8 cellular contexts compared by ENCODE assay signal in the genomic region with DNA sequence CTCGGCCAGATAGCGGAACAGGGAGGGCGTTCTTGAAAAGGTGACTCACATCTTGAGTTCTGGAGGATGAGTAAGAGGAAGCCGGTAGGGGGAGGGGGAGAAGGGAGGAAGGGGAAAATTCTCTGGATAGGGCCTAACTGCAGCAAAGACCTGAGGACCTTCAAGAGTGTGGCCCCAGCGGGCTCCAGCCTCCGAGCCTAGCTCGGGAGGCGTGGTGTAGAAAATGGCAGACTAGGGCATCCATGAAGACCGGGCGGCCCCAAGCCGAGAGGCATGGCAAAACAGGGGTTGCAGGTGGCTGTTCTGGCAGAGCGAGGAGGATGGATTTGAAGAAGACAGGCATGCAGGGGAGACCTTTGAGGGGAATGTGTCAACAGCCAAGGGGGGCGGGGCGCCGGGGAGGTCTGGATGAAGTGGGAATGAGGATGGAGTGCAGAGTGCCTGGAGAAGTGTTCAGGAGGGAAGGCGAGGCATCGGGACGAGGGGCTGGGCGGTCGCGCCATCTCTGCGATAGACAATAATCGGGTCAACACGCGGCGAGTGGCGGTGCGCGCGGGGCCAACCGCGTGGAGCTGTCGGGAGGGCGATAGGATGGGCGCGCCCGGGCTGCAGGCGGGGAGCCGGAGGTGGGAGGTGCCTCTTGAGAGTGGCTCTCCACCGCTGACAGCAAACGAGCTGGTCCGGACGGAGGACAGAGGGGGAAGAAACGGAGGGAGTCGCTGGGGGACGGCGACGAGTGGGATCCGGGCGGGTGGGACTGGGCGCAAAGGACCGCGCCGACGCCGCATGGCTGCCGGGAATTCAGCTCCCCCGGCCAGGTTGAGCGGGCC. TPM values are rescaled to one million over a fixed set of nuclear protein-coding genes. Genes with fewer than 3 reads are reported as not detected.
DNase-seq lines count a peak whose midpoint lies in the region; ATAC-seq lines count a peak whose summit lies in the region.

No MANE protein-coding gene starts in this region.

- H3K36me3 Mint-ChIP-seq in naive thymus-derived CD4-positive, alpha-beta T cell: peaks cover 0 to 3% (median 0%) of the 10 kb centered on the region in 5 donors

- H3K27me3 ChIP-seq in naive thymus-derived CD4-positive, alpha-beta T cell (ENCODE audit: control insufficient read depth in 2 of 2, insufficient read depth in 2 of 2, low read length in 2 of 2): peaks cover 0 to 4% of the 10 kb centered on the region in 2 donors

- POLR2A ChIA-PET in naive thymus-derived CD4-positive, alpha-beta T cell (lab: Charles Lee): interaction anchor here (0.7 kb wide), 1 partner anchor 71 kb away, joined by 3 read pairs; no protein-coding TSS in a partner anchor

- peaks cover 0 to 6% (median 0%) of the 10 kb centered on the region in 11 donors for H3K9me3 Mint-ChIP-seq in naive thymus-derived CD4-positive, alpha-beta T cell
- no peaks in the 10 kb centered on the region for H3K9me3 Mint-ChIP-seq in stimulated activated naive CD8-positive, alpha-beta T cell treated with anti-CD3 and anti-CD28 coated beads, Interleukin-15, amount 100 ng/mL, for 72 hours

- peaks cover 12 to 14% of the 10 kb centered on the region in 2 donors for H3K4me1 ChIP-seq in naive thymus-derived CD4-positive, alpha-beta T cell (ENCODE audit: control insufficient read depth in 2 of 2, insufficient read depth in 2 of 2, low read length in 2 of 2)

- DNase-seq in NOMO-1 treated with dmso at 0.1 percent for 144 hours (lab: John Stamatoyannopoulos, UW; ENCODE audit: unreplicated experiment) (peak; percentile 78), activated T-cell treated with anti-CD3 and anti-CD28 coated beads for 4 hours (peak; percentile 49), NCI-H1694 (lab: John Stamatoyannopoulos, UW) (no peak)
- DNase-seq in naive thymus-derived CD4-positive, alpha-beta T cell: peak in 8 of 9 donors; percentile 1 to 62 (median 22)
- DNase-seq in stimulated activated naive CD8-positive, alpha-beta T cell treated with anti-CD3 and anti-CD28 coated beads, Interleukin-15, amount 100 ng/mL, for 72 hours: peak; percentile 70 to 75

- no peaks in the 10 kb centered on the region for H3K36me3 ChIP-seq in naive thymus-derived CD4-positive, alpha-beta T cell (ENCODE audit: control insufficient read depth in 2 of 3, insufficient read depth in 3 of 3, low read length in 3 of 3)

- H3K27ac Mint-ChIP-seq in naive thymus-derived CD4-positive, alpha-beta T cell: peak overlapping the region in 5 of 9 donors; percentile 49 to 91 (median 81)
- H3K27ac Mint-ChIP-seq in stimulated activated naive CD8-positive, alpha-beta T cell treated with anti-CD3 and anti-CD28 coated beads, Interleukin-15, amount 100 ng/mL, for 72 hours: peak overlapping the region; percentile 64 to 95

- H3K27ac ChIP-seq in naive thymus-derived CD4-positive, alpha-beta T cell (ENCODE audit: low read depth, low read length): no peak overlapping the region

- ATAC-seq in GM18502 (IDR thresholded peaks at IDR 0.05; ENCODE audit: poor library complexity, unreplicated experiment) (peak; percentile 31), esophagus mucosa (peak; percentile 53), GM18870 (IDR thresholded peaks at IDR 0.05; ENCODE audit: unreplicated experiment) (no peak)
- peak; percentile 60 for ATAC-seq in naive thymus-derived CD4-positive, alpha-beta T cell
- ATAC-seq in stimulated activated naive CD8-positive, alpha-beta T cell treated with anti-CD3 and anti-CD28 coated beads, Interleukin-15, amount 100 ng/mL, for 72 hours: peak; percentile 73

- peak overlapping the region; percentile 64 to 97 (median 83) for H3K4me3 Mint-ChIP-seq in naive thymus-derived CD4-positive, alpha-beta T cell
- H3K4me3 Mint-ChIP-seq in stimulated activated naive CD8-positive, alpha-beta T cell treated with anti-CD3 and anti-CD28 coated beads, Interleukin-15, amount 100 ng/mL, for 72 hours: peak overlapping the region; percentile 84 to 90

- H3K27me3 Mint-ChIP-seq in naive thymus-derived CD4-positive, alpha-beta T cell: peaks cover 14 to 35% (median 19%) of the 10 kb centered on the region in 5 donors
- peaks cover 45% of the 10 kb centered on the region for H3K27me3 Mint-ChIP-seq in stimulated activated naive CD8-positive, alpha-beta T cell treated with anti-CD3 and anti-CD28 coated beads, Interleukin-15, amount 100 ng/mL, for 72 hours

- H3K4me1 Mint-ChIP-seq in naive thymus-derived CD4-positive, alpha-beta T cell: peaks cover 16 to 32% (median 20%) of the 10 kb centered on the region in 7 donors
- peaks cover 45% of the 10 kb centered on the region for H3K4me1 Mint-ChIP-seq in stimulated activated naive CD8-positive, alpha-beta T cell treated with anti-CD3 and anti-CD28 coated beads, Interleukin-15, amount 100 ng/mL, for 72 hours

- peak overlapping the region; percentile 55 for H3K4me3 ChIP-seq in naive thymus-derived CD4-positive, alpha-beta T cell (ENCODE audit: low read length)

- CTCF ChIA-PET in naive thymus-derived CD4-positive, alpha-beta T cell (lab: Charles Lee): interaction anchor here (1.0 to 4.3 kb wide), 9 partner anchors 67 to 423 kb away, joined by 3 to 49 read pairs (median 3); no protein-coding TSS in a partner anchor

- intact Hi-C loops in naive thymus-derived CD4-positive, alpha-beta T cell (cut with micrococcal nuclease): loop anchor here (2.0 to 10.0 kb wide), 4 partner anchors 117 to 320 kb away; partner anchors contain the start of genes PHF21A (in 2 of the 2) and PEX16 (in 1 of the 2)

- no peaks in the 10 kb centered on the region for H3K9me3 ChIP-seq in naive thymus-derived CD4-positive, alpha-beta T cell (ENCODE audit: control insufficient read depth in 2 of 3, low read length in 3 of 3)

RNA-seq across cellular contexts. Expression of gene CREB3L1, which starts 40.0 kb away (rescaled TPM):
- total RNA-seq in esophagus mucosa: 0.64 TPM
- total RNA-seq in naive thymus-derived CD4-positive, alpha-beta T cell: not detected
- not detected for polyA plus RNA-seq in naive thymus-derived CD4-positive, alpha-beta T cell
